Comparison of ENCODE assay signal across 8 cellular contexts in the genomic region with DNA sequence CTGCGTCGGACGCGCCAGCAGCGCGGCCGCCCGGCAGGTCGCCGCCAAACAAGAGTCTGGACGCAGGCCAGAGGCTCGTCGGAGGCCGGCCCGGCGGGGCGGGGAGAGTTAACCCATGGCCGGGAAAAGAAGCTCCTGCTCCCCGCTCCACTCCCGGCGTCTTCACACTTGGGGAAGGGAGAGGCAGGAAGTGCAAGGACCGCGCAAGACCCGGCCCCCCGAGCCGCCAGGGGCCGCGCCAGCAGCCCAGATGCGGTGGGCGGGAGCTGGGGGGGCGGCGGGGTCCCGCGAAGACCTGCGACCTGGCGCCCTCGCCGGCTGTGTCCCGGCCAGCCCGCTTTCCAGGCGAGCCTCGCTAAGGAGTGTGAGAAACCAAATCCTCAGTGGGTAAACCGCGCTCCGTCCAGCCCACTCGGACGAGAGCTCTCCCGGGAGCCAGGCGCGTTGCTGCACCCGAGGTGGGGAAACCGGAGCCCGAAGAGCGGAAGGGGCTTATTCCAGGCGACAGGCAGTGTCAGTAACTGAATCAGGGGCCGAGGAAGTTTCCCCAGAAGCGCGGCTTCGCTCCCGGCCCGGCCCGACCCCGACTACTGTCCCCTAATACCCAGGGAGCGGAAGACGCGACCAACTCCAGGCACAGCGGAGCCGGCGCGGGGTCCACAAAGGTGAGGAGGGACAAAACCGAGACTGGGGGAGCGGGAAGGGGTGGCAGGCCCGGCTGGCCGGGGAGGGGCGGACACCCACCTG. TPM values are rescaled to one million over a fixed set of nuclear protein-coding genes. Genes with fewer than 3 reads are reported as not detected.
DNase-seq lines count a peak whose midpoint lies in the region; ATAC-seq and TF ChIP-seq lines count a peak whose summit lies in the region.

No MANE protein-coding gene starts in this region.

- DNase-seq in EH (ENCODE audit: low read depth) = peak; percentile 65
- DNase-seq in HFF-Myc (ENCODE audit: extremely low read depth, low read depth) = no peak
- no peak for DNase-seq in T-helper 17 cell
- no peak for DNase-seq in NCI-H345 (lab: John Stamatoyannopoulos, UW)

- ATAC-seq in T-helper 17 cell = peak; percentile 11
- ATAC-seq in HG03457 (IDR thresholded peaks at IDR 0.05; ENCODE audit: unreplicated experiment) = no peak
- no peak for ATAC-seq in GM21515 (IDR thresholded peaks at IDR 0.05; ENCODE audit: unreplicated experiment)

- H3K27me3 Mint-ChIP-seq in T-helper 17 cell = peaks cover 48% of the 10 kb centered on the region

- peak overlapping the region; percentile 94 for H3K4me3 Mint-ChIP-seq in T-helper 17 cell

- H3K27ac ChIP-seq in esophagus (ENCODE audit: low read depth in 2 of 2, low read length in 1 of 2) = peak overlapping the region in 1 of 2 donors; percentile 41

- peak overlapping the region; percentile 48 for H3K4me3 ChIP-seq in HFF-Myc (replicated peaks; ENCODE audit: low read depth, low read length)
- peak overlapping the region; percentile 49 to 69 for H3K4me3 ChIP-seq in esophagus (ENCODE audit: low read depth in 1 of 2, low read length in 2 of 2)
- H3K4me3 ChIP-seq in mucosa of stomach (ENCODE audit: low read length) = no peak overlapping the region

- H3K36me3 ChIP-seq in esophagus (ENCODE audit: control insufficient read depth in 2 of 2, insufficient read depth in 2 of 2, low read length in 1 of 2) (no peaks in the 10 kb centered on the region), mucosa of stomach (ENCODE audit: control insufficient read depth, insufficient read depth, low read length) (no peaks in the 10 kb centered on the region)

- peaks cover 22% of the 10 kb centered on the region for H3K4me1 Mint-ChIP-seq in T-helper 17 cell

- peak overlapping the region; percentile 31 for H3K9ac ChIP-seq in mucosa of stomach (ENCODE audit: low read length)

- no peak for TF ChIP-seq CTCF in HFF-Myc (IDR thresholded peaks at IDR 0.05; ENCODE audit: low read depth, low read length, missing control alignments)

- peaks cover 0 to 2% of the 10 kb centered on the region in 2 donors for H3K4me1 ChIP-seq in esophagus (ENCODE audit: control insufficient read depth in 2 of 2, insufficient read depth in 2 of 2, low read length in 1 of 2)
- peaks cover 11% of the 10 kb centered on the region for H3K4me1 ChIP-seq in mucosa of stomach (ENCODE audit: control insufficient read depth, insufficient read depth, low read length)

- 1% methylated on average over 73 to 75 of the region's 75 CpGs for WGBS in esophagus, 2 donors

- H3K36me3 Mint-ChIP-seq in T-helper 17 cell (ENCODE audit: low read depth) = peaks cover 20% of the 10 kb centered on the region

- no peak overlapping the region for H3K27ac Mint-ChIP-seq in T-helper 17 cell

- H3K27me3 ChIP-seq in esophagus (ENCODE audit: control insufficient read depth in 1 of 2, insufficient read depth in 2 of 2, low read length in 2 of 2) = peaks cover 0 to 3% of the 10 kb centered on the region in 2 donors
- peaks cover 32% of the 10 kb centered on the region for H3K27me3 ChIP-seq in mucosa of stomach (ENCODE audit: control insufficient read depth, insufficient read depth, low read length)

- no peaks in the 10 kb centered on the region for H3K9me3 ChIP-seq in T-helper 17 cell (ENCODE audit: control insufficient read depth, low read length, poor library complexity, severe bottlenecking)
- H3K9me3 ChIP-seq in esophagus (ENCODE audit: control insufficient read depth in 2 of 2, insufficient read depth in 1 of 2, low read depth in 1 of 2, low read length in 1 of 2) = no peaks in the 10 kb centered on the region
- no peaks in the 10 kb centered on the region for H3K9me3 ChIP-seq in mucosa of stomach (ENCODE audit: control insufficient read depth, low read length)

RNA-seq across cellular contexts. Expression of a gene that starts 0.7 kb away (rescaled TPM):
- not detected for total RNA-seq in T-helper 17 cell
- polyA plus RNA-seq in esophagus = under 1 TPM; 0.45 to 0.63 TPM
